8 cellular contexts compared by ENCODE assay signal in the genomic region with DNA sequence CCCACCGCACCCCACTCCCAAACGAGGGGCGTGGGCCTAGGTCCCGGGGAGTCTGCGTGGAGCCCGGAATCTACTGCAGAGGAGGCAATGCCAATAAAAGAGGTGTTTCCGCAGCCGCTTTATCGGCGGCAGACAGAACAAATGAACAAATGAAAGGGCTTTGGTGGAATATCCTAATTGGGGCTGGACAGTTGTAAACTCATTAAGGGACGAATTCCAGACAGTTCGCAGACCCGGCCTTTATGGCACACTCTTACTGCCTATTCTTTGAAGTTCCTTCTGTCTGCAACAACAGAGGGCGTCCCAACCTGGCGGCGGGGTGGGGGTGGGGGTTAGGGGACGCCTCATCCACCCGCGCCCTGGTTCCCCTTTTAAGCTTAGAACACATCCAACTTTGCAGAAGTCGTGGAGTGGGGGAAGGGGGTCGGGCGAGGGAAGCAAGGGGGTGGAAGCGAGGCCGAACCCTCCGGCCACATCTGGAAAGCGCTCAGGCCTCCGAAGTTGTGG. TPM values are rescaled to one million over a fixed set of nuclear protein-coding genes. Genes with fewer than 3 reads are reported as not detected.
DNase-seq lines count a peak whose midpoint lies in the region; ATAC-seq, FAIRE-seq and TF ChIP-seq lines count a peak whose summit lies in the region.

No MANE protein-coding gene starts in this region.

- H3K4me3 ChIP-seq in AG09309 (ENCODE audit: control insufficient read depth, low read depth, low read length) (peak overlapping the region; percentile 87), HL-60 (replicated peaks; ENCODE audit: insufficient read depth, low read length) (peak overlapping the region; percentile 74), right lobe of liver (peak overlapping the region; percentile 32 to 60 (median 57)), upper lobe of right lung (peak overlapping the region; percentile 62)

- intact Hi-C loops in right lobe of liver (cut with DNase I): loop anchor here in 1 of 2 donors (10.0 kb wide), 1 partner anchor 66 kb away; a partner anchor contains a TSS
- intact Hi-C loops in upper lobe of right lung (cut with DNase I): loop anchor here (10.0 kb wide), 2 partner anchors 1266 to 1296 kb away; no protein-coding TSS in a partner anchor

- H3K4me1 ChIP-seq in right lobe of liver: peaks cover 0 to 15% (median 4%) of the 10 kb centered on the region in 4 donors
- H3K4me1 ChIP-seq in upper lobe of right lung: peaks cover 27% of the 10 kb centered on the region

- ATAC-seq in activated naive CD8-positive, alpha-beta T cell treated with anti-CD3 and anti-CD28 coated beads, Interleukin-2, amount 50 U/mL, for 24 hours: no peak
- ATAC-seq in right lobe of liver (peak; percentile 5 to 35 (median 16)), upper lobe of right lung (peak; percentile 50), HG03432 (IDR thresholded peaks at IDR 0.05; ENCODE audit: unreplicated experiment) (no peak)

- H3K27me3 Mint-ChIP-seq in activated naive CD8-positive, alpha-beta T cell treated with anti-CD3 and anti-CD28 coated beads, Interleukin-2, amount 50 U/mL, for 24 hours: peaks cover 82% of the 10 kb centered on the region

- H3K27ac ChIP-seq in HL-60 (replicated peaks): peak overlapping the region; percentile 53
- H3K27ac ChIP-seq in right lobe of liver: no peak overlapping the region
- no peak overlapping the region for H3K27ac ChIP-seq in upper lobe of right lung

- WGBS in right lobe of liver (ENCODE audit: insufficient coverage, low coverage, low lambda C conversion rate, missing lambda C conversion rate): 0% methylated on average over 8 of the region's 27 CpGs

- peak overlapping the region; percentile 61 for H3K4me3 Mint-ChIP-seq in activated naive CD8-positive, alpha-beta T cell treated with anti-CD3 and anti-CD28 coated beads, Interleukin-2, amount 50 U/mL, for 24 hours

- DNase-seq in AG09309 (ENCODE audit: low read depth) (no peak), HL-60 (ENCODE audit: low read depth in 1 of 2, low spot score in 1 of 2) (peak in 1 of 2 experiments; percentile 82), right lobe of liver (peak in 1 of 3 donors; percentile 56), upper lobe of right lung (peak; percentile 68), D721Med (ENCODE audit: insufficient read length, low spot score) (no peak), NCI-H187 treated with DMSO at 0.1 percent for 48 hours (lab: John Stamatoyannopoulos, UW) (no peak)
- DNase-seq in activated naive CD8-positive, alpha-beta T cell treated with anti-CD3 and anti-CD28 coated beads, Interleukin-2, amount 50 U/mL, for 24 hours: no peak

- no peak for TF ChIP-seq POLR2A in right lobe of liver (IDR thresholded peaks at IDR 0.05)

- H3K27me3 ChIP-seq in HL-60 (ENCODE audit: insufficient read depth, poor library complexity, severe bottlenecking) (peaks cover 57% of the 10 kb centered on the region), right lobe of liver (peaks cover 27 to 49% of the 10 kb centered on the region in 2 donors), upper lobe of right lung (peaks cover 91% of the 10 kb centered on the region)

- TF ChIP-seq CTCF in AG09309 (IDR thresholded peaks at IDR 0.05; ENCODE audit: control insufficient read depth, insufficient read depth, low read depth, low read length, missing control alignments) (no peak), HL-60 (IDR thresholded peaks at IDR 0.05; ENCODE audit: insufficient read depth, low read length) (no peak), right lobe of liver (IDR thresholded peaks at IDR 0.05) (peak in 1 of 4 donors; percentile 3), upper lobe of right lung (IDR thresholded peaks at IDR 0.05) (no peak), D721Med (IDR thresholded peaks at IDR 0.05; ENCODE audit: insufficient read depth, missing control alignments) (no peak)

- H3K36me3 ChIP-seq in right lobe of liver: no peaks in the 10 kb centered on the region
- no peaks in the 10 kb centered on the region for H3K36me3 ChIP-seq in upper lobe of right lung

- H3K9me3 ChIP-seq in right lobe of liver (no peaks in the 10 kb centered on the region), upper lobe of right lung (no peaks in the 10 kb centered on the region)

- FAIRE-seq in D721Med (lab: Jason Lieb, UNC): no peak

- no peak overlapping the region for H3K27ac Mint-ChIP-seq in activated naive CD8-positive, alpha-beta T cell treated with anti-CD3 and anti-CD28 coated beads, Interleukin-2, amount 50 U/mL, for 24 hours

- no peaks in the 10 kb centered on the region for H3K36me3 Mint-ChIP-seq in activated naive CD8-positive, alpha-beta T cell treated with anti-CD3 and anti-CD28 coated beads, Interleukin-2, amount 50 U/mL, for 24 hours (ENCODE audit: low read depth)

- peaks cover 38% of the 10 kb centered on the region for H3K4me1 Mint-ChIP-seq in activated naive CD8-positive, alpha-beta T cell treated with anti-CD3 and anti-CD28 coated beads, Interleukin-2, amount 50 U/mL, for 24 hours

- no peaks in the 10 kb centered on the region for H3K9me3 Mint-ChIP-seq in activated naive CD8-positive, alpha-beta T cell treated with anti-CD3 and anti-CD28 coated beads, Interleukin-2, amount 50 U/mL, for 24 hours

RNA-seq across cellular contexts. Expression of a gene that starts 4.1 kb away (rescaled TPM):
- total RNA-seq in right lobe of liver (under 1 TPM in 1 of 6 experiments, not detected in 5; 0.09 TPM), upper lobe of right lung (1.2 TPM)

RNA-seq across cellular contexts. Expression of a gene that starts 4.8 kb away (rescaled TPM):
- total RNA-seq in right lobe of liver: not detected
- total RNA-seq in upper lobe of right lung: 2.9 TPM

RNA-seq across cellular contexts. Expression of a gene that starts 8.9 kb away (rescaled TPM):
- total RNA-seq in right lobe of liver (under 1 TPM in 4 of 6 experiments, not detected in 2; 0.17 to 0.26 (median 0.25) TPM), upper lobe of right lung (8.7 TPM)

RNA-seq across cellular contexts. Expression of a gene that starts 12.9 kb away (rescaled TPM):
- total RNA-seq in right lobe of liver: not detected
- 0.38 TPM for total RNA-seq in upper lobe of right lung

RNA-seq across cellular contexts. Expression of a gene that starts 13.7 kb away (rescaled TPM):
- total RNA-seq in right lobe of liver (not detected), upper lobe of right lung (6.5 TPM)

Comparison
In these comparisons a context has a peak if more than half of its experiments do, and no peak if none do; other contexts are left out.
1. ATAC-seq: peak in right lobe of liver (4 of 4) and upper lobe of right lung (single experiment); none in activated naive CD8-positive, alpha-beta T cell treated with anti-CD3 and anti-CD28 coated beads, Interleukin-2, amount 50 U/mL, for 24 hours (single experiment) and HG03432 (single experiment).
2. Peak in every context shown above with its lines, with median percentiles within 50 percentile points of each other: H3K4me3 ChIP-seq.